Comparison of ENCODE assay signal across 8 cellular contexts in the genomic region with DNA sequence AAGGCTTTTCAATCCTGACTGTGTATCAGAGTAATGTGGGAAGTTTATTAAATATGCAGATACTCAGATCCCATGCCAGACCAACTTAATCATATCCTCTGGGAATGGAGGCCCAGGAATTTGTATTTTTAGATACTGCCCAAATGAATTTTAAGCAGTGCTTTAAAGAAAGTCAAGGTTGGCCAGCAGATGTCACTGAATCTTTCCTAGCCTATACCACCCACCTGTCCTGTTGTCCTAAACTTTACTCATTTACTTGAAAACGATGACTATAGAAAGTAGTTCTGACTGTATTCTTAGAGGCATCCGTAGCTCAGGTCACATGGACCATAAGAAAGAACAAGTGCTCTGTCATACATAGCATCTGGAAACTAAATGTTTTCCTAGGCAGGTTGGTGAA.
DNase-seq lines count a peak whose midpoint lies in the region; ATAC-seq lines count a peak whose summit lies in the region.

No MANE protein-coding gene starts in this region.

- H3K9me3 Mint-ChIP-seq in stimulated activated effector memory CD8-positive, alpha-beta T cell treated with anti-CD3 and anti-CD28 coated beads, Interleukin-12 subunit alpha, Interleukin-12 subunit beta, amount 100 ng/mL, for 72 hours: no peaks in the 10 kb centered on the region

- no peaks in the 10 kb centered on the region for H3K36me3 Mint-ChIP-seq in stimulated activated effector memory CD8-positive, alpha-beta T cell treated with anti-CD3 and anti-CD28 coated beads, Interleukin-12 subunit alpha, Interleukin-12 subunit beta, amount 100 ng/mL, for 72 hours

- H3K27ac Mint-ChIP-seq in stimulated activated effector memory CD8-positive, alpha-beta T cell treated with anti-CD3 and anti-CD28 coated beads, Interleukin-12 subunit alpha, Interleukin-12 subunit beta, amount 100 ng/mL, for 72 hours: no peak overlapping the region

- no peak overlapping the region for H3K4me3 Mint-ChIP-seq in stimulated activated effector memory CD8-positive, alpha-beta T cell treated with anti-CD3 and anti-CD28 coated beads, Interleukin-12 subunit alpha, Interleukin-12 subunit beta, amount 100 ng/mL, for 72 hours

- no peak for DNase-seq in left lobe of liver (ENCODE audit: low spot score)
- no peak for DNase-seq in NCI-H1417 treated with DMSO at 0.1 percent for 48 hours (lab: John Stamatoyannopoulos, UW)
- no peak for DNase-seq in stimulated activated effector memory CD8-positive, alpha-beta T cell treated with anti-CD3 and anti-CD28 coated beads, Interleukin-12 subunit alpha, Interleukin-12 subunit beta, amount 100 ng/mL, for 72 hours (ENCODE audit: low spot score in 2 of 2)
- no peak for DNase-seq in EL
- no peak for DNase-seq in stimulated activated CD4-positive, alpha-beta T cell treated with anti-CD3 and anti-CD28 coated beads, Interleukin-4, amount 100 ng/mL, for 1 hour

- H3K4me1 Mint-ChIP-seq in stimulated activated effector memory CD8-positive, alpha-beta T cell treated with anti-CD3 and anti-CD28 coated beads, Interleukin-12 subunit alpha, Interleukin-12 subunit beta, amount 100 ng/mL, for 72 hours: no peaks in the 10 kb centered on the region

- ATAC-seq in GM18502 (IDR thresholded peaks at IDR 0.05; ENCODE audit: poor library complexity, unreplicated experiment) (peak; percentile 61), GM21825 (IDR thresholded peaks at IDR 0.05; ENCODE audit: unreplicated experiment) (peak; percentile 66), HG03565 (IDR thresholded peaks at IDR 0.05; ENCODE audit: unreplicated experiment) (peak; percentile 50), left lobe of liver (peak; percentile 36)
- no peak for ATAC-seq in stimulated activated effector memory CD8-positive, alpha-beta T cell treated with anti-CD3 and anti-CD28 coated beads, Interleukin-12 subunit alpha, Interleukin-12 subunit beta, amount 100 ng/mL, for 72 hours
